In the genomic region with DNA sequence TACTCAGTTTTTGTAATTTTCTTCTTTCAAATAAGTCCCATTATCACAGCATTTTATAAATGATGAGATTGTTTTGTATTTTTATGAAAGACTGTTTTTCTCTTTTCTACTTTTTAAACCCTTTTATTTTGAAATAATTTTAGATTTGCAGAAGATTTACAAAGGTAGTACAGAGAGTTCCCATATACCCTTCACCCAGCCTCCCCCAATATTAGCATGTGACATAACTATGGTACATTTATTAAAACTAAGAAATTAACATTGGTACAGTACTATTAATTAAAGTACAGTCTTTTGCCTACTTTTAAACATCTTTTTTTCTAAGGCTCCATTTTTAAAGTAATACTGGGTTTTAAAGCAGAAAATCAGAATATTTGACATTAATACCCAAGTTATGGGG, we compare ENCODE assay signal across 27 cellular contexts. TPM values are rescaled to one million over a fixed set of nuclear protein-coding genes. Genes with fewer than 3 reads are reported as not detected.
"Had no signal": no experiment of that assay in that cellular context is flagged by ENCODE, and none has a peak within 500 bp of the region (broad histone marks: within the 10 kb centered on the region; RNA-seq: fewer than 3 reads in every experiment).

No MANE protein-coding gene starts in this region.

- DNase-seq: activated CD4-positive, alpha-beta T cell treated with anti-CD3 and anti-CD28 coated beads for 48 hours; activated CD4-positive, alpha-beta T cell treated with anti-CD3 and anti-CD28 coated beads, Interleukin-2, amount 50 U/mL, for 48 hours; activated CD8-positive, alpha-beta memory T cell treated with anti-CD3 and anti-CD28 coated beads for 24 hours; activated effector memory CD4-positive, alpha-beta T cell treated with anti-CD3 and anti-CD28 coated beads, Interleukin-2, amount 50 U/mL, for 16 hours; activated naive CD4-positive, alpha-beta T cell treated with anti-CD3 and anti-CD28 coated beads, Interleukin-2, amount 50 U/mL, for 16 hours; amygdala; cerebellar nuclear complex; effector memory CD8-positive, alpha-beta T cell; foreskin fibroblast; heart left ventricle; left lung; lower lobe of right lung; nucleus accumbens; pancreas; retina; stimulated activated CD4-positive, alpha-beta T cell treated with anti-CD3 and anti-CD28 coated beads, Interleukin-1b, Interleukin-23, amount 100 ng/mL, for 48 hours; stimulated activated naive CD4-positive, alpha-beta T cell treated with Interleukin-2 at 50 U/mL for 16 hours; SW 1271; T-helper 9 cell; WERI-Rb-1 had no signal

- H3K4me1 Mint-ChIP-seq: neural crest cell had no signal

- H3K27ac ChIP-seq: coronary artery, heart left ventricle, left lung, lower lobe of right lung, pancreas, prostate gland, tibial nerve, WERI-Rb-1 had no signal

- H3K4me3 Mint-ChIP-seq: effector memory CD8-positive, alpha-beta T cell; neural crest cell; T-helper 1 cell treated with Interleukin-12 subunit alpha and Interleukin-12 subunit beta and Interleukin-4 antibody, amounts not matched to agents 30 μg/mL and 1 μg/mL, for 36 hours had no signal

- ATAC-seq: activated CD4-positive, CD25-positive, alpha-beta regulatory T cell treated with anti-CD3 and anti-CD28 coated beads, Interleukin-2, amount 50 U/mL, for 24 hours; effector memory CD8-positive, alpha-beta T cell; esophagus mucosa; heart left ventricle; left lung; lower lobe of right lung; pancreas had no signal

- H3K9me3 Mint-ChIP-seq: neural crest cell; T-helper 1 cell treated with Interleukin-12 subunit alpha and Interleukin-12 subunit beta and Interleukin-4 antibody, amounts not matched to agents 30 μg/mL and 1 μg/mL, for 36 hours had no signal

- H3K27ac Mint-ChIP-seq: effector memory CD8-positive, alpha-beta T cell; T-helper 1 cell treated with Interleukin-12 subunit alpha and Interleukin-12 subunit beta and Interleukin-4 antibody, amounts not matched to agents 30 μg/mL and 1 μg/mL, for 36 hours had no signal

RNA-seq across cellular contexts. Expression of a gene that starts 35.6 kb away (rescaled TPM):
- total RNA-seq: neural crest cell had no signal
